Comparison of ENCODE assay signal across 8 cellular contexts in the genomic region with DNA sequence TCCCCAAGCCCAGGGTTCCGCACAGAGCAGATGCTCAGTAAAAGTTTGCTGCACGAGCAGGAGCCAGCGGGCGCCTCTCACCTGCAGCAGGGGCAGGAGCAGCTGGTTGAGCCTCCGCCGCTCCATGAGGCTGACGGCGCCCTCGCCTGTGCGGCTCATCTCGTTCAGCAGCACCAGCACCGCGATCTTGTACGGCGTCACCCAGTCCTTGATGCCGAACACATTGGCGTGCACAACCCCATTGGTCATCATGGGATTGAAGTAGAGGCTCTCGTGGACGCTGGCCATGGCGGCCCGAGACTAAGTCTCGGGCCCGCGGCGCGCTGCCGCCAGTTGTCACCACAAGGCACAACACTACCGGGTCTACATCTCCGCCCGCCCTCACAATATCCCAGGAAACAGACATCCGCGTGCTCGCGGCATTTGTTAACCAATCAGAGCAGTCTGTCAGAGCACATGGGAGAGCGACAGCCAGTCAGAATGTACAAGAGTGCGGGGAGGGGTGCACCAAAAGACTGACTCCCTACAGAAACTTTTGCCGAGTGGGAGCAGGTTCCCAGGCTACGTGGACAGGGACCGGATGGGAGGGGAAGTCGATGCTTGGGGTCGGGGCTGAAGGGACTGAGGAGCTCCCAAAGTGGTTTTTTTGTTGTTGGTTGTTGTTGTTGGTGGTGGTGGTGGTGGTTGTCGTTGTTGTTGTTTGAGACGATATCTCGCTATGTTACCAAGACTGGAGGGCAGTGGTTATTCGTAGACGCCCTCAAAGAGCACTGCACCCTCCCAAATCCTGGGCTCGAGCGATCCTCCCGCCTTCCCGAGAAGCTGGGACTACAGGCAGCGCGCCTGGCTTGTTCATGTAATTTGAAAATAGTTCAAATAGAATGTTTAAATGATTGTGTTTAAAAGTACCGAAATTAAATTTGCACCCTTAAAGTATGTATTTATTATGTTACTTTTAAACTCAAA. TPM values are rescaled to one million over a fixed set of nuclear protein-coding genes. Genes with fewer than 3 reads are reported as not detected.
DNase-seq lines count a peak whose midpoint lies in the region; ATAC-seq lines count a peak whose summit lies in the region.

A gene with protein sequence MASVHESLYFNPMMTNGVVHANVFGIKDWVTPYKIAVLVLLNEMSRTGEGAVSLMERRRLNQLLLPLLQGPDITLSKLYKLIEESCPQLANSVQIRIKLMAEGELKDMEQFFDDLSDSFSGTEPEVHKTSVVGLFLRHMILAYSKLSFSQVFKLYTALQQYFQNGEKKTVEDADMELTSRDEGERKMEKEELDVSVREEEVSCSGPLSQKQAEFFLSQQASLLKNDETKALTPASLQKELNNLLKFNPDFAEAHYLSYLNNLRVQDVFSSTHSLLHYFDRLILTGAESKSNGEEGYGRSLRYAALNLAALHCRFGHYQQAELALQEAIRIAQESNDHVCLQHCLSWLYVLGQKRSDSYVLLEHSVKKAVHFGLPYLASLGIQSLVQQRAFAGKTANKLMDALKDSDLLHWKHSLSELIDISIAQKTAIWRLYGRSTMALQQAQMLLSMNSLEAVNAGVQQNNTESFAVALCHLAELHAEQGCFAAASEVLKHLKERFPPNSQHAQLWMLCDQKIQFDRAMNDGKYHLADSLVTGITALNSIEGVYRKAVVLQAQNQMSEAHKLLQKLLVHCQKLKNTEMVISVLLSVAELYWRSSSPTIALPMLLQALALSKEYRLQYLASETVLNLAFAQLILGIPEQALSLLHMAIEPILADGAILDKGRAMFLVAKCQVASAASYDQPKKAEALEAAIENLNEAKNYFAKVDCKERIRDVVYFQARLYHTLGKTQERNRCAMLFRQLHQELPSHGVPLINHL (minus strand): TSS at position 359 of the 966 bp plus-strand sequence. CDS start 71 bp downstream, at position 288.

- ATAC-seq in GM19043 (IDR thresholded peaks at IDR 0.05; ENCODE audit: low read depth, unreplicated experiment) (peak; percentile 97), HG03378 (IDR thresholded peaks at IDR 0.05; ENCODE audit: unreplicated experiment) (peak; percentile 98)

- DNase-seq in AG20443 (ENCODE audit: low spot score) (peak; percentile 97), NCI-H460 (ENCODE audit: extremely low read depth, low read depth) (peak; percentile 99), cerebellar nuclear complex (lab: John Stamatoyannopoulos, UW) (peak; percentile 80 to 84), islet precursor cell (peak; percentile 100)
- DNase-seq in activated CD4-positive, CD25-positive, alpha-beta regulatory T cell treated with anti-CD3 and anti-CD28 coated beads, Interleukin-2, amount 50 U/mL, for 72 hours, result peak; percentile 81
- peak; percentile 84 to 90 (median 89) for DNase-seq in stimulated activated CD4-positive, alpha-beta T cell treated with anti-CD3 and anti-CD28 coated beads, Interleukin-12 subunit alpha, Interleukin-12 subunit beta, amount 100 ng/mL, for 48 hours (ENCODE audit: low read depth in 2 of 3, low spot score in 1 of 3)

RNA-seq across cellular contexts. Expression of the gene that starts here (rescaled TPM):
- total RNA-seq in NCI-H460 (2014; rRNA removed; shearing (Covaris generic)), result 114 and 118 TPM in 2 replicates
- 258 and 312 TPM in 2 replicates for polyA plus RNA-seq in NCI-H460 (2014; cell fraction: nucleus; rRNA removed)

Comparison
In these comparisons a context has a peak if more than half of its experiments do, and no peak if none do; other contexts are left out.
1. Peak in every context shown above with its lines: DNase-seq and ATAC-seq.